In genomic region chr22:48436201-48436931, GRCh38 we compare ENCODE assay signal across 35 cellular contexts.
"Had no signal": no experiment of that assay in that cellular context is flagged by ENCODE, and none has a peak within 500 bp of the region (broad histone marks: within the 10 kb centered on the region; RNA-seq: fewer than 3 reads in every experiment).

No MANE protein-coding gene starts in this region.

- H3K9me3 Mint-ChIP-seq: activated B cell treated with CpG ODN at 0.5 μM for 24 hours; activated CD8-positive, alpha-beta T cell treated with anti-CD3 and anti-CD28 coated beads for 36 hours; activated T-helper 1 cell treated with anti-CD3 and anti-CD28 coated beads, Interleukin-12 subunit alpha, Interleukin-12 subunit beta, Interleukin-2, Interleukin-4 antibody, amounts not matched to agents 30 ng/mL and 10 ng/mL and 1 ng/mL, durations not matched to agents 14 hours and 24 hours and 36 hours; activated T-helper 2 cell treated with anti-CD3 and anti-CD28 coated beads, Interferon-gamma antibody, Interleukin-2, Interleukin-4, amounts not matched to agents 10 μg/mL and 5 μg/mL and 100 μg/mL, durations not matched to agents 14 hours and 24 hours and 36 hours; central memory CD8-positive, alpha-beta T cell; effector memory CD8-positive, alpha-beta T cell; T-helper 2 cell treated with Interferon-gamma antibody and Interleukin-4, amounts not matched to agents 5 μg/mL and 100 μg/mL, for 36 hours had no signal

- H3K36me3 ChIP-seq: brain microvascular endothelial cell, esophagus muscularis mucosa, gastrocnemius medialis, WERI-Rb-1 had no signal

- H3K4me3 ChIP-seq: esophagus muscularis mucosa, gastrocnemius medialis had no signal

- H3K27me3 ChIP-seq: brain microvascular endothelial cell, foreskin keratinocyte, gastrocnemius medialis had no signal

- H3K36me3 Mint-ChIP-seq: activated naive CD8-positive, alpha-beta T cell had no signal

- H3K27ac ChIP-seq: brain microvascular endothelial cell, esophagus muscularis mucosa, foreskin keratinocyte, gastrocnemius medialis, WERI-Rb-1 had no signal

- H3K27ac Mint-ChIP-seq: activated B cell treated with CpG ODN at 0.5 μM for 24 hours; activated CD8-positive, alpha-beta T cell treated with anti-CD3 and anti-CD28 coated beads for 36 hours; activated naive CD8-positive, alpha-beta T cell; activated T-helper 1 cell treated with anti-CD3 and anti-CD28 coated beads, Interleukin-12 subunit alpha, Interleukin-12 subunit beta, Interleukin-2, Interleukin-4 antibody, amounts not matched to agents 30 ng/mL and 10 ng/mL and 1 ng/mL, durations not matched to agents 14 hours and 24 hours and 36 hours; activated T-helper 2 cell treated with anti-CD3 and anti-CD28 coated beads, Interferon-gamma antibody, Interleukin-2, Interleukin-4, amounts not matched to agents 10 μg/mL and 5 μg/mL and 100 μg/mL, durations not matched to agents 14 hours and 24 hours and 36 hours; T-helper 17 cell; T-helper 2 cell treated with Interferon-gamma antibody and Interleukin-4, amounts not matched to agents 5 μg/mL and 100 μg/mL, for 36 hours had no signal

- H3K4me1 Mint-ChIP-seq: activated B cell treated with CpG ODN at 0.5 μM for 24 hours; central memory CD8-positive, alpha-beta T cell; T-helper 17 cell had no signal

- H3K4me1 ChIP-seq: esophagus muscularis mucosa, foreskin keratinocyte, gastrocnemius medialis had no signal

- H3K9me3 ChIP-seq: esophagus muscularis mucosa, gastrocnemius medialis had no signal

- DNase-seq: activated B cell treated with CpG ODN at 0.5 μM for 24 hours; activated CD4-positive, alpha-beta T cell treated with anti-CD3 and anti-CD28 coated beads for 48 hours; activated CD4-positive, alpha-beta T cell treated with anti-CD3 and anti-CD28 coated beads, Interleukin-2, amount 50 U/mL, for 1 hour; activated CD4-positive, alpha-beta T cell treated with anti-CD3 and anti-CD28 coated beads, Interleukin-2, amount 50 U/mL, for 48 hours; activated CD8-positive, alpha-beta memory T cell treated with anti-CD3 and anti-CD28 coated beads for 24 hours; activated CD8-positive, alpha-beta T cell treated with anti-CD3 and anti-CD28 coated beads for 36 hours; activated gamma-delta T cell treated with Interleukin-2 at 50 U/mL for 16 hours; activated naive CD4-positive, alpha-beta T cell treated with anti-CD3 and anti-CD28 coated beads, Interleukin-2, amount 50 U/mL, for 16 hours; activated naive CD4-positive, alpha-beta T cell treated with Interleukin-2 at 50 U/mL for 16 hours; activated T-cell treated with anti-CD3 and anti-CD28 coated beads, Interleukin-2, amount 50 U/mL, for 1 hour; activated T-cell treated with anti-CD3 and anti-CD28 coated beads, Interleukin-2, amount 50 U/mL, for 48 hours; amniotic stem cell; anterior cingulate cortex; brain microvascular endothelial cell; cortex of kidney; dermis blood vessel endothelial cell; effector CD4-positive, alpha-beta T cell; effector memory CD8-positive, alpha-beta T cell; erythroblast; foreskin keratinocyte; gastrocnemius medialis; glutamatergic neuron; T-helper 1 cell; T-helper 17 cell; T1000; WERI-Rb-1 had no signal

- H3K4me3 Mint-ChIP-seq: activated B cell treated with CpG ODN at 0.5 μM for 24 hours; activated CD8-positive, alpha-beta T cell treated with anti-CD3 and anti-CD28 coated beads for 36 hours; activated naive CD8-positive, alpha-beta T cell; activated T-helper 1 cell treated with anti-CD3 and anti-CD28 coated beads, Interleukin-12 subunit alpha, Interleukin-12 subunit beta, Interleukin-2, Interleukin-4 antibody, amounts not matched to agents 30 ng/mL and 10 ng/mL and 1 ng/mL, durations not matched to agents 14 hours and 24 hours and 36 hours; central memory CD8-positive, alpha-beta T cell; effector memory CD8-positive, alpha-beta T cell; T-helper 17 cell; T-helper 2 cell treated with Interferon-gamma antibody and Interleukin-4, amounts not matched to agents 5 μg/mL and 100 μg/mL, for 36 hours had no signal

- H3K27me3 Mint-ChIP-seq: activated CD8-positive, alpha-beta T cell treated with anti-CD3 and anti-CD28 coated beads for 36 hours; activated naive CD8-positive, alpha-beta T cell; T-helper 17 cell had no signal

- FAIRE-seq: astrocyte, bronchial epithelial cell, colon had no signal
